ENCODE assay signal across 10 cellular contexts in genomic region chr12:31206038-31206670, GRCh38.
A peak's percentile ranks its signal among the peaks of the same experiment; 100 is the strongest.
DNase-seq lines count a peak whose midpoint lies in the region; ATAC-seq, FAIRE-seq and TF ChIP-seq lines count a peak whose summit lies in the region.
"Had no signal": no experiment of that assay in that cellular context is flagged by ENCODE, and none has a peak within 500 bp of the region (broad histone marks: within the 10 kb centered on the region; RNA-seq: fewer than 3 reads in every experiment).

No MANE protein-coding gene starts in this region.

- dilution Hi-C loops in keratinocyte (cut with MboI; ENCODE audit: extremely low pct_ligation_motif_present, low sequenced_read_pairs): no loop called here

- H3K4me2 ChIP-seq in keratinocyte (ENCODE audit: control insufficient read depth, extremely low read depth, insufficient read depth, low read depth, low read length): peak overlapping the region; percentile 61

- no peaks in the 10 kb centered on the region for H3K9me1 ChIP-seq in keratinocyte (ENCODE audit: control insufficient read depth, extremely low read depth, insufficient read depth, low read length)

- peak; percentile 99 for FAIRE-seq in keratinocyte (lab: Jason Lieb, UNC)

- no peak for ATAC-seq in HG03432 (IDR thresholded peaks at IDR 0.05; ENCODE audit: unreplicated experiment)
- ATAC-seq in GM21360 (IDR thresholded peaks at IDR 0.05; ENCODE audit: unreplicated experiment): no peak

- H3K79me2 ChIP-seq in keratinocyte (ENCODE audit: control insufficient read depth, insufficient read depth, low read length): no peaks in the 10 kb centered on the region

- H3K4me3 ChIP-seq in AG10803 (ENCODE audit: low read length): no peak overlapping the region
- no peak overlapping the region for H3K4me3 ChIP-seq in choroid plexus epithelial cell (ENCODE audit: low read depth, low read length)
- H3K4me3 ChIP-seq in keratinocyte (ENCODE audit: control insufficient read depth in 2 of 3, extremely low read depth in 1 of 3, insufficient read depth in 2 of 3, low read depth in 1 of 3, low read length in 3 of 3): no peak overlapping the region

- H3K27ac ChIP-seq in keratinocyte (ENCODE audit: control insufficient read depth, insufficient read depth, low read length): peak overlapping the region; percentile 65
- H3K27ac ChIP-seq: HL-60 had no signal

- H3K27me3 ChIP-seq in keratinocyte (ENCODE audit: control insufficient read depth, extremely low read depth, insufficient read depth, low read length): no peaks in the 10 kb centered on the region

- no peaks in the 10 kb centered on the region for H3K36me3 ChIP-seq in keratinocyte (ENCODE audit: control insufficient read depth in 2 of 2, extremely low read depth in 1 of 2, insufficient read depth in 2 of 2, low read length in 2 of 2)

- DNase-seq in AG10803 (ENCODE audit: low read depth): peak; percentile 63
- peak; percentile 64 for DNase-seq in LHCN-M2 (ENCODE audit: low read depth)
- DNase-seq in choroid plexus epithelial cell (ENCODE audit: low read depth): peak; percentile 89
- DNase-seq in keratinocyte (ENCODE audit: low read depth, low spot score): peak; percentile 92
- DNase-seq in NCI-H1417 treated with DMSO at 0.1 percent for 48 hours (lab: John Stamatoyannopoulos, UW): no peak
- no peak for DNase-seq in hypothalamus (lab: John Stamatoyannopoulos, UW)
- DNase-seq: NCI-H345 had no signal

- H3K9me3 ChIP-seq in keratinocyte (ENCODE audit: control insufficient read depth, low read depth, low read length): no peaks in the 10 kb centered on the region

- no peak overlapping the region for H3K9ac ChIP-seq in keratinocyte (ENCODE audit: control insufficient read depth, extremely low read depth, insufficient read depth, low read length)

- TF ChIP-seq CTCF in AG10803 (conservative IDR thresholded peaks at IDR 0.05; ENCODE audit: low read length) (no peak), choroid plexus epithelial cell (conservative IDR thresholded peaks at IDR 0.05; ENCODE audit: low read depth, low read length) (no peak), keratinocyte (optimal IDR thresholded peaks at IDR 0.05 in 1 of 3, IDR thresholded peaks at IDR 0.05 in 1 of 3, conservative IDR thresholded peaks at IDR 0.05 in 1 of 3; ENCODE audit: extremely low read depth in 1 of 3, insufficient read depth in 2 of 3, low read length in 3 of 3) (no peak)

- peaks cover 32% of the 10 kb centered on the region for H3K4me1 ChIP-seq in keratinocyte (ENCODE audit: control insufficient read depth, extremely low read depth, insufficient read depth, low read length)

- peak overlapping the region; percentile 25 for H2AFZ ChIP-seq in keratinocyte (ENCODE audit: control insufficient read depth, low read length)

- H4K20me1 ChIP-seq in keratinocyte (ENCODE audit: control insufficient read depth, extremely low read depth, insufficient read depth, low read length): no peaks in the 10 kb centered on the region

Comparison
In these comparisons a context has a peak if more than half of its experiments do, and no peak if none do; other contexts are left out.
1. DNase-seq: peak in AG10803 (single experiment), LHCN-M2 (single experiment), choroid plexus epithelial cell (single experiment) and keratinocyte (single experiment); none in NCI-H1417 treated with DMSO at 0.1 percent for 48 hours (single experiment) and hypothalamus (0 of 51).